In the genomic region with DNA sequence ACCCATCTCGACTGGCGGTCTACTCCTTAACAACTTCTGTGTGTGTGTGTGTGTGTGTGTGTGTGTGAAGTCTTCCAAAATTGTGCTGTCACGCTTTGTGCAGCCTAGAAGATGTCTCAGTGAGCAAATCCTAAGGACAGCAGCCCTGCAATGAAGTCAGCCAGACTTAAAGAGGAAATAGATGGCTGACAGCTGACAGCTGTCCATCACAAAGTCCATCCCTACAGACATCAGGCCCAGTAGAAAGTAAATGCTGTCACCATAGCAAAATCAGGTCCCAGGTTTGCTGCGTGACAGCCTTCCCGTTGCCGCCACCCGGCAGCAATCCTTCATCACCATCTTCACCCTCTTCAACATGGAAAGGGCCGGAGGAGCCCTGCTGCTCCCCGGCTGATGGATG, we compare ENCODE assay signal across 24 cellular contexts.
"Had no signal": no experiment of that assay in that cellular context is flagged by ENCODE, and none has a peak within 500 bp of the region (broad histone marks: within the 10 kb centered on the region; RNA-seq: fewer than 3 reads in every experiment).

No MANE protein-coding gene starts in this region.

- H3K4me3 ChIP-seq: colonic mucosa, esophagus squamous epithelium, gastroesophageal sphincter, left ventricle myocardium inferior, lower lobe of right lung, smooth muscle cell, testis, tibial nerve, upper lobe of right lung had no signal

- H3K27ac Mint-ChIP-seq: immature natural killer cell; memory B cell; natural killer cell treated with Interleukin-12 subunit alpha and Interleukin-12 subunit beta and Interleukin-15 and Interleukin-18, amount 100 ng/mL, for 72 hours; stimulated activated effector memory CD8-positive, alpha-beta T cell treated with anti-CD3 and anti-CD28 coated beads, Interleukin-12 subunit alpha, Interleukin-12 subunit beta, amount 100 ng/mL, for 72 hours had no signal

- H3K27me3 ChIP-seq: colonic mucosa, testis, tibial nerve, upper lobe of right lung had no signal

- H3K36me3 Mint-ChIP-seq: immature natural killer cell; memory B cell; natural killer cell treated with Interleukin-12 subunit alpha and Interleukin-12 subunit beta and Interleukin-15 and Interleukin-18, amount 100 ng/mL, for 72 hours; stimulated activated effector memory CD8-positive, alpha-beta T cell treated with anti-CD3 and anti-CD28 coated beads, Interleukin-12 subunit alpha, Interleukin-12 subunit beta, amount 100 ng/mL, for 72 hours had no signal

- ATAC-seq: gastroesophageal sphincter; left cardiac atrium; lower lobe of right lung; natural killer cell treated with Interleukin-12 subunit alpha and Interleukin-12 subunit beta and Interleukin-15 and Interleukin-18, amount 100 ng/mL, for 72 hours; stimulated activated effector memory CD8-positive, alpha-beta T cell treated with anti-CD3 and anti-CD28 coated beads, Interleukin-12 subunit alpha, Interleukin-12 subunit beta, amount 100 ng/mL, for 72 hours; stimulated activated naive CD8-positive, alpha-beta T cell treated with anti-CD3 and anti-CD28 coated beads, Interleukin-15, Interleukin-2, amounts not matched to agents 100 U/mL and 50 U/mL, for 24 hours; upper lobe of right lung had no signal

- DNase-seq: cerebellar nuclear complex; colonic mucosa; dermis blood vessel endothelial cell; esophagus squamous epithelium; foreskin fibroblast; glutamatergic neuron; immature natural killer cell; kidney; left cardiac atrium; left ventricle myocardium inferior; lower lobe of right lung; midbrain; stimulated activated CD4-positive, alpha-beta T cell treated with anti-CD3 and anti-CD28 coated beads, Interleukin-2, amount 100 ng/mL, for 48 hours; stimulated activated CD8-positive, alpha-beta memory T cell treated with anti-CD3 and anti-CD28 coated beads, Interleukin-4, amount 100 ng/mL, for 48 hours; stimulated activated naive CD8-positive, alpha-beta T cell treated with anti-CD3 and anti-CD28 coated beads, Interleukin-15, Interleukin-2, amounts not matched to agents 100 U/mL and 50 U/mL, for 24 hours; testis; upper lobe of right lung had no signal

- H3K9me3 Mint-ChIP-seq: natural killer cell treated with Interleukin-12 subunit alpha and Interleukin-12 subunit beta and Interleukin-15 and Interleukin-18, amount 100 ng/mL, for 72 hours; stimulated activated effector memory CD8-positive, alpha-beta T cell treated with anti-CD3 and anti-CD28 coated beads, Interleukin-12 subunit alpha, Interleukin-12 subunit beta, amount 100 ng/mL, for 72 hours had no signal

- H3K4me1 ChIP-seq: colonic mucosa had no signal

- H3K27ac ChIP-seq: colonic mucosa, esophagus squamous epithelium, gastroesophageal sphincter, left ventricle myocardium inferior, lower lobe of right lung, neutrophil, testis, tibial nerve, upper lobe of right lung had no signal

- FAIRE-seq: kidney had no signal

- H3K36me3 ChIP-seq: colonic mucosa, esophagus squamous epithelium, gastroesophageal sphincter, left ventricle myocardium inferior, lower lobe of right lung, neutrophil, tibial nerve, upper lobe of right lung had no signal

- H3K9me3 ChIP-seq: colonic mucosa, esophagus squamous epithelium, lower lobe of right lung, neutrophil, testis, upper lobe of right lung had no signal

- H3K4me2 ChIP-seq: smooth muscle cell had no signal

- H3K4me3 Mint-ChIP-seq: immature natural killer cell; memory B cell; natural killer cell treated with Interleukin-12 subunit alpha and Interleukin-12 subunit beta and Interleukin-15 and Interleukin-18, amount 100 ng/mL, for 72 hours; stimulated activated effector memory CD8-positive, alpha-beta T cell treated with anti-CD3 and anti-CD28 coated beads, Interleukin-12 subunit alpha, Interleukin-12 subunit beta, amount 100 ng/mL, for 72 hours had no signal
